ENCODE assay signal across 9 cellular contexts in genomic region chr20:23446505-23446904, GRCh38. TPM values are rescaled to one million over a fixed set of nuclear protein-coding genes. Genes with fewer than 3 reads are reported as not detected.
A peak's percentile ranks its signal among the peaks of the same experiment; 100 is the strongest.
DNase-seq lines count a peak whose midpoint lies in the region; ATAC-seq and TF ChIP-seq lines count a peak whose summit lies in the region.
"Had no signal": no experiment of that assay in that cellular context is flagged by ENCODE, and none has a peak within 500 bp of the region (broad histone marks: within the 10 kb centered on the region; RNA-seq: fewer than 3 reads in every experiment).

No MANE protein-coding gene starts in this region.

- CTCF ChIA-PET in Caco-2 (lab: Charles Lee) = interaction anchor here (0.5 to 1.8 kb wide), 3 partner anchors 12 to 37 kb away, joined by 3 to 5 read pairs (median 4); partner anchors contain the start of gene NAPB

- intact Hi-C loops in Caco-2 (cut with micrococcal nuclease; ENCODE audit: unreplicated experiment) (no loop called here), right cardiac atrium (cut with DNase I) (loop anchor here (5.0 to 10.0 kb wide), 2 partner anchors 99 to 158 kb away; partner anchors contain the start of gene CST9 (in 3 of the 4)), prostate gland (cut with DNase I) (no loop called here)

- 76% methylated on average over 8 of the region's 8 CpGs for WGBS in right cardiac atrium
- 80% methylated on average over 8 of the region's 8 CpGs for WGBS in prostate gland

- no peaks in the 10 kb centered on the region for H3K4me1 ChIP-seq in Caco-2
- H3K4me1 ChIP-seq in right cardiac atrium (ENCODE audit: control insufficient read depth, insufficient read depth, low read length) = no peaks in the 10 kb centered on the region
- no peaks in the 10 kb centered on the region for H3K4me1 ChIP-seq in prostate gland (replicated peaks)

- H3K36me3 ChIP-seq in Caco-2 (ENCODE audit: control insufficient read depth, insufficient read depth, low read length) = no peaks in the 10 kb centered on the region
- H3K36me3 ChIP-seq in prostate gland = no peaks in the 10 kb centered on the region

- TF ChIP-seq POLR2A in prostate gland (IDR thresholded peaks at IDR 0.05) = no peak

- no peak overlapping the region for H3K4me3 Mint-ChIP-seq in Caco-2 (ENCODE audit: unreplicated experiment)
- no peak overlapping the region for H3K4me3 Mint-ChIP-seq in activated T-cell treated with anti-CD3 and anti-CD28 coated beads, Interleukin-2, amount 50 U/mL, for 72 hours
- H3K4me3 Mint-ChIP-seq: naive B cell had no signal

- H3K27ac Mint-ChIP-seq in Caco-2 (ENCODE audit: unreplicated experiment) = no peak overlapping the region
- no peak overlapping the region for H3K27ac Mint-ChIP-seq in activated T-cell treated with anti-CD3 and anti-CD28 coated beads, Interleukin-2, amount 50 U/mL, for 72 hours

- H3K9me3 ChIP-seq in Caco-2 (no peaks in the 10 kb centered on the region), right cardiac atrium (ENCODE audit: control insufficient read depth, low read length) (no peaks in the 10 kb centered on the region), prostate gland (no peaks in the 10 kb centered on the region)

- H3K4me1 Mint-ChIP-seq in Caco-2 (ENCODE audit: low read depth, unreplicated experiment) = no peaks in the 10 kb centered on the region
- peaks cover 13% of the 10 kb centered on the region for H3K4me1 Mint-ChIP-seq in activated T-cell treated with anti-CD3 and anti-CD28 coated beads, Interleukin-2, amount 50 U/mL, for 72 hours (ENCODE audit: low read depth)
- H3K4me1 Mint-ChIP-seq: naive B cell had no signal

- H3K4me3 ChIP-seq in Caco-2 (ENCODE audit: low read depth, low read length) (no peak overlapping the region), right cardiac atrium (ENCODE audit: low read length) (no peak overlapping the region), prostate gland (no peak overlapping the region)

- no peaks in the 10 kb centered on the region for H3K9me3 Mint-ChIP-seq in Caco-2 (ENCODE audit: unreplicated experiment)
- no peaks in the 10 kb centered on the region for H3K9me3 Mint-ChIP-seq in activated T-cell treated with anti-CD3 and anti-CD28 coated beads, Interleukin-2, amount 50 U/mL, for 72 hours
- H3K9me3 Mint-ChIP-seq: naive B cell had no signal

- H3K27ac ChIP-seq in right cardiac atrium (ENCODE audit: low read length) (no peak overlapping the region), prostate gland (no peak overlapping the region)

- ATAC-seq in GM19372 (IDR thresholded peaks at IDR 0.05; ENCODE audit: low read depth, unreplicated experiment) = peak; percentile 64
- peak in 1 of 2 donors; percentile 49 for ATAC-seq in activated T-cell treated with anti-CD3 and anti-CD28 coated beads, Interleukin-2, amount 50 U/mL, for 72 hours (replicated peaks in 1 of 2)
- peak; percentile 56 to 65 for ATAC-seq in right cardiac atrium
- ATAC-seq in GM21528 (IDR thresholded peaks at IDR 0.05; ENCODE audit: low FRiP score, unreplicated experiment) = no peak

- POLR2A ChIA-PET in Caco-2 (lab: Charles Lee) = no interaction called here

- H3K27me3 Mint-ChIP-seq in Caco-2 (ENCODE audit: insufficient read depth, unreplicated experiment) = peaks cover 4% of the 10 kb centered on the region
- H3K27me3 Mint-ChIP-seq in activated T-cell treated with anti-CD3 and anti-CD28 coated beads, Interleukin-2, amount 50 U/mL, for 72 hours (ENCODE audit: low read depth) = peaks cover 8% of the 10 kb centered on the region

- DNase-seq in Caco-2 = peak; percentile 49 to 50
- DNase-seq in NCI-H1105 treated with DMSO at 0.1 percent for 48 hours (lab: John Stamatoyannopoulos, UW) = peak; percentile 41
- DNase-seq in activated T-cell treated with anti-CD3 and anti-CD28 coated beads, Interleukin-2, amount 50 U/mL, for 72 hours = peak; percentile 32 to 50
- DNase-seq in right cardiac atrium = peak; percentile 37 to 75 (median 72)
- DNase-seq in stimulated activated CD4-positive, alpha-beta T cell treated with anti-CD3 and anti-CD28 coated beads, Interleukin-1b, Interleukin-23, amount 100 ng/mL, for 48 hours = peak; percentile 22
- DNase-seq in prostate gland (ENCODE audit: low spot score) = no peak
- DNase-seq: naive B cell had no signal

- TF ChIP-seq CTCF in Caco-2 (IDR thresholded peaks at IDR 0.05; ENCODE audit: insufficient read depth in 1 of 2, low read depth in 1 of 2, low read length in 1 of 2, severe bottlenecking in 1 of 2, unreplicated experiment in 1 of 2) (peak; percentile 34 to 49), prostate gland (IDR thresholded peaks at IDR 0.05) (peak in 2 of 4 experiments; percentile 26)

- BruUV-seq in Caco-2 (replicated peaks; lab: Mats Ljungman, UMichigan) = no TSS peak

- H3K27me3 ChIP-seq in Caco-2 (replicated peaks; ENCODE audit: control insufficient read depth, insufficient read depth, low read length) (no peaks in the 10 kb centered on the region), right cardiac atrium (ENCODE audit: control insufficient read depth, insufficient read depth) (no peaks in the 10 kb centered on the region), prostate gland (replicated peaks; ENCODE audit: insufficient read depth) (no peaks in the 10 kb centered on the region)

- no peaks in the 10 kb centered on the region for H3K36me3 Mint-ChIP-seq in Caco-2 (ENCODE audit: insufficient read depth, unreplicated experiment)
- H3K36me3 Mint-ChIP-seq in activated T-cell treated with anti-CD3 and anti-CD28 coated beads, Interleukin-2, amount 50 U/mL, for 72 hours (ENCODE audit: insufficient read depth in 2 of 2) = no peaks in the 10 kb centered on the region
- H3K36me3 Mint-ChIP-seq: naive B cell had no signal

RNA-seq across cellular contexts. Expression of gene CST11, which starts 6.2 kb away (rescaled TPM):
- total RNA-seq in Caco-2 (2022) = not detected in 2 replicates
- total RNA-seq in activated T-cell treated with anti-CD3 and anti-CD28 coated beads, Interleukin-2, amount 50 U/mL, for 72 hours = not detected
- total RNA-seq in right cardiac atrium = not detected
- not detected for polyA plus RNA-seq in right cardiac atrium
- not detected for total RNA-seq in prostate gland

RNA-seq across cellular contexts. Expression of gene CSTL1, which starts 7.0 kb away (rescaled TPM):
- total RNA-seq in Caco-2 (2022) = 0.91 and 0.93 TPM in 2 replicates
- total RNA-seq in activated T-cell treated with anti-CD3 and anti-CD28 coated beads, Interleukin-2, amount 50 U/mL, for 72 hours = not detected
- not detected for total RNA-seq in right cardiac atrium
- polyA plus RNA-seq in right cardiac atrium = not detected
- not detected for total RNA-seq in prostate gland

RNA-seq across cellular contexts. Expression of gene NAPB, which starts 25.2 kb away (rescaled TPM):
- total RNA-seq in Caco-2 (2022) (9.4 and 10.1 TPM in 2 replicates), right cardiac atrium (1 to 10 TPM; 6.7 to 8.7 (median 7.8) TPM), prostate gland (10 to 100 TPM in 1 of 2 donors, 1 to 10 TPM in 1; 8.1 to 24.3 TPM)
- 10 to 100 TPM in 1 of 2 donors, 1 to 10 TPM in 1; 9.0 to 14.2 TPM for total RNA-seq in activated T-cell treated with anti-CD3 and anti-CD28 coated beads, Interleukin-2, amount 50 U/mL, for 72 hours
- 4.3 TPM for polyA plus RNA-seq in right cardiac atrium

RNA-seq across cellular contexts. Expression of gene CST8, which starts 44.4 kb away (rescaled TPM):
- total RNA-seq in Caco-2 (2022) (not detected in 2 replicates), right cardiac atrium (not detected), prostate gland (under 1 TPM in 1 of 2 donors, not detected in 1; 0.74 TPM)
- total RNA-seq in activated T-cell treated with anti-CD3 and anti-CD28 coated beads, Interleukin-2, amount 50 U/mL, for 72 hours = not detected
- not detected for polyA plus RNA-seq in right cardiac atrium

Comparison
In these comparisons a context has a peak if more than half of its experiments do, and no peak if none do; other contexts are left out.
1. intact Hi-C loops: an anchor here in right cardiac atrium (5.0 to 10.0 kb wide); none called in Caco-2 and prostate gland.